ENCODE assay signal across 1 cellular context in genomic region chr18:36152781-36153180, GRCh38.
TF ChIP-seq lines count a peak whose summit lies in the region.

No MANE protein-coding gene starts in this region.

TF ChIP-seq in IMR-90, 13 proteins besides CTCF, POLR2A, EP300 and RAD21 (continued from another document):
- TF ChIP-seq NFE2L2 (IDR thresholded peaks at IDR 0.05; ENCODE audit: low read depth, low read length) (no peak), MAZ (IDR thresholded peaks at IDR 0.05; ENCODE audit: borderline replicate concordance, low read depth, low read length) (no peak), CEBPB (IDR thresholded peaks at IDR 0.05; ENCODE audit: low read depth, low read length) (no peak), BHLHE40 (IDR thresholded peaks at IDR 0.05; ENCODE audit: low read depth, low read length) (no peak), ELK1 (IDR thresholded peaks at IDR 0.05; ENCODE audit: borderline replicate concordance, low read depth, low read length) (no peak), CHD1 (IDR thresholded peaks at IDR 0.05; ENCODE audit: low read depth, low read length) (no peak), RFX5 (IDR thresholded peaks at IDR 0.05; ENCODE audit: low read depth, low read length) (no peak), FOS (IDR thresholded peaks at IDR 0.05; ENCODE audit: low read depth, low read length) (no peak), MAFK (IDR thresholded peaks at IDR 0.05; ENCODE audit: low read depth, low read length) (no peak), RCOR1 (IDR thresholded peaks at IDR 0.05; ENCODE audit: insufficient replicate concordance, low read length) (no peak), USF2 (IDR thresholded peaks at IDR 0.05; ENCODE audit: low read depth, low read length) (no peak)
